ENCODE assay signal across 8 cellular contexts in genomic region chr15:34621675-34622074, GRCh38. TPM values are rescaled to one million over a fixed set of nuclear protein-coding genes. Genes with fewer than 3 reads are reported as not detected.
A peak's percentile ranks its signal among the peaks of the same experiment; 100 is the strongest.
DNase-seq lines count a peak whose midpoint lies in the region; FAIRE-seq and TF ChIP-seq lines count a peak whose summit lies in the region.

No MANE protein-coding gene starts in this region.

- H3K27ac ChIP-seq in astrocyte (ENCODE audit: low read depth, low read length), result no peak overlapping the region

- H3K4me3 Mint-ChIP-seq in astrocyte (ENCODE audit: unreplicated experiment), result no peak overlapping the region

- peaks cover 1% of the 10 kb centered on the region for H3K9me3 Mint-ChIP-seq in astrocyte (ENCODE audit: unreplicated experiment)

- H3K9me3 ChIP-seq in astrocyte (ENCODE audit: insufficient read depth, low read depth, low read length), result no peaks in the 10 kb centered on the region

- no peaks in the 10 kb centered on the region for H3K79me2 ChIP-seq in astrocyte (ENCODE audit: insufficient read depth, low read length)

- H3K36me3 Mint-ChIP-seq in astrocyte (ENCODE audit: low read depth, unreplicated experiment), result no peaks in the 10 kb centered on the region

- no peak overlapping the region for H2AFZ ChIP-seq in astrocyte (ENCODE audit: low read depth, low read length)

- DNase-seq in D721Med (ENCODE audit: insufficient read length, low spot score) (no peak), LHCN-M2 (ENCODE audit: low read depth) (peak; percentile 62), astrocyte (ENCODE audit: low read depth) (peak; percentile 35), lung microvascular endothelial cell (ENCODE audit: low read depth in 2 of 2) (peak; percentile 53 to 72), activated T-cell treated with anti-CD3 and anti-CD28 coated beads for 4 hours (no peak), NCI-H128 (lab: John Stamatoyannopoulos, UW; ENCODE audit: unreplicated experiment) (no peak), NCI-H774 (lab: John Stamatoyannopoulos, UW) (no peak), NCI-H510A treated with DMSO at 0.1 percent for 48 hours (lab: John Stamatoyannopoulos, UW) (no peak)

- peak; percentile 94 for FAIRE-seq in D721Med (lab: Jason Lieb, UNC)
- peak; percentile 94 for FAIRE-seq in astrocyte (lab: Jason Lieb, UNC)

- no peak overlapping the region for H3K4me2 ChIP-seq in astrocyte (ENCODE audit: low read length)

- no peaks in the 10 kb centered on the region for H3K36me3 ChIP-seq in astrocyte (ENCODE audit: insufficient read depth, low read length)

- H3K4me1 Mint-ChIP-seq in astrocyte (ENCODE audit: low read depth, unreplicated experiment), result peaks cover 6% of the 10 kb centered on the region

- peak; percentile 68 for TF ChIP-seq CTCF in D721Med (IDR thresholded peaks at IDR 0.05; ENCODE audit: insufficient read depth, missing control alignments)
- TF ChIP-seq CTCF in astrocyte (IDR thresholded peaks at IDR 0.05; ENCODE audit: insufficient read depth, low read depth, low read length), result peak; percentile 63

- H3K9ac ChIP-seq in astrocyte (ENCODE audit: low read length), result no peak overlapping the region

- peaks cover 8% of the 10 kb centered on the region for H3K27me3 ChIP-seq in astrocyte (ENCODE audit: insufficient read depth, low read length)

- H3K27me3 Mint-ChIP-seq in astrocyte (ENCODE audit: low read depth, unreplicated experiment), result no peaks in the 10 kb centered on the region

- H4K20me1 ChIP-seq in astrocyte (ENCODE audit: insufficient read depth, low read length), result no peaks in the 10 kb centered on the region

- H3K4me3 ChIP-seq in astrocyte (ENCODE audit: insufficient read depth, low read depth, low read length), result no peak overlapping the region

- no peak overlapping the region for H3K27ac Mint-ChIP-seq in astrocyte (ENCODE audit: unreplicated experiment)

- H3K4me1 ChIP-seq in astrocyte (ENCODE audit: insufficient read depth, low read length), result no peaks in the 10 kb centered on the region

RNA-seq across cellular contexts. Expression of gene GOLGA8B, which starts 38.2 kb away (rescaled TPM):
- 21.3 and 31.9 TPM in 2 replicates for total RNA-seq in LHCN-M2 (2014; rRNA removed)
- polyA plus RNA-seq in LHCN-M2 (2012), result 4.9 TPM
- 55.8 and 61.6 TPM in 2 replicates for total RNA-seq in astrocyte
- total RNA-seq in lung microvascular endothelial cell, result 4.1 and 4.8 TPM in 2 replicates

Comparison
In these comparisons a context has a peak if more than half of its experiments do, and no peak if none do; other contexts are left out.
1. DNase-seq: peak in LHCN-M2 (single experiment), astrocyte (single experiment) and lung microvascular endothelial cell (2 of 2); none in D721Med (single experiment), activated T-cell treated with anti-CD3 and anti-CD28 coated beads for 4 hours (single experiment), NCI-H128 (single experiment), NCI-H774 (single experiment) and NCI-H510A treated with DMSO at 0.1 percent for 48 hours (single experiment).